ENCODE assay signal across 10 cellular contexts in the genomic region with DNA sequence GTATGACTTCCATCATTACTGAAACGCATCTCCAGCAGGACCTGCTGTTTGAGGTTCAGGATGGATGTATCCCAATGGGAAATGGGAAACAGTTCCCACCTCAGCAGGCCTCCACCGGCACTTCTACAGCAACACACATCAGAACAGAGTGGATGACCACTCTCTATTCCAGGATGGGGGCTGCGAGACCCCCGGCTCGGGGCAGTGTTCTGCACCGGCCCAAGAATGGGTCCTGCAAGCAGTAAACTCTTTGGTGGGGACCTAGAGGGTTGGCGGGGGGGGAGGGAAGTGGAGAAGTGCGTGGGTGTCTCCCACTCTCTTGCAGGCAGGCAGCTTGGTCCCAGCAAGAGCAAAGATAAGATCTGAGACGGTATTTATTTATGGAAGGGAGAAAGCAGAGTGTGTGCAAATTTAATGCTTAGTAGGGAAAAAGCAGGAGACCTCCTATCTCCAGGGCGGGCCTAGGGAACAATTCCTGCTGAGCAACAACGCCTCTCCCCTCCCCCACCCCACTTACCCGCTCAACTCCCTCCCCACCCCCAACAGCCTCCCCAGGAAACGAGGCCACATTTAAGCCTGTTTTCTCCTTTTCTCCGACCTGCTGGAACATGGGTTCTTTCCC. TPM values are rescaled to one million over a fixed set of nuclear protein-coding genes. Genes with fewer than 3 reads are reported as not detected.
A peak's percentile ranks its signal among the peaks of the same experiment; 100 is the strongest.
DNase-seq lines count a peak whose midpoint lies in the region; ATAC-seq and TF ChIP-seq lines count a peak whose summit lies in the region.
"Had no signal": no experiment of that assay in that cellular context is flagged by ENCODE, and none has a peak within 500 bp of the region (broad histone marks: within the 10 kb centered on the region; RNA-seq: fewer than 3 reads in every experiment).

No MANE protein-coding gene starts in this region.

- H3K18ac ChIP-seq in mesenchymal stem cell (ENCODE audit: low read depth in 1 of 2, low read length in 2 of 2): peak overlapping the region; percentile 70 to 82

- ATAC-seq in thoracic aorta (ENCODE audit: insufficient number of reproducible peaks, low FRiP score, low read depth) (no peak), aorta (ENCODE audit: low FRiP score) (no peak), GM18861 (IDR thresholded peaks at IDR 0.05; ENCODE audit: unreplicated experiment) (no peak), HG02610 (IDR thresholded peaks at IDR 0.05; ENCODE audit: unreplicated experiment) (no peak)
- ATAC-seq: activated CD8-positive, alpha-beta memory T cell treated with anti-CD3 and anti-CD28 coated beads, Interleukin-2, amount 10 ng/mL, durations not matched to agents 7 days and 5 days had no signal

- H2BK15ac ChIP-seq in mesenchymal stem cell (ENCODE audit: low read depth, poor library complexity, severe bottlenecking): peak overlapping the region; percentile 93

- WGBS in mesenchymal stem cell: 36% methylated on average over 11 of the region's 14 CpGs
- 68 to 79% methylated on average over 14 of the region's 14 CpGs for WGBS in aorta, 2 donors

- H2AFZ ChIP-seq in mesenchymal stem cell (ENCODE audit: low read depth, low read length): no peak overlapping the region

- peaks cover 30% of the 10 kb centered on the region for H3K36me3 Mint-ChIP-seq in activated CD4-positive, alpha-beta T cell treated with anti-CD3 and anti-CD28 coated beads, Interleukin-2, amount 10 ng/mL, durations not matched to agents 7 days and 5 days (ENCODE audit: low read depth)

- CTCF ChIA-PET in activated CD4-positive, alpha-beta T cell treated with anti-CD3 and anti-CD28 coated beads, Interleukin-2, amount 10 ng/mL, durations not matched to agents 7 days and 5 days (lab: Charles Lee): interaction anchor here (2.0 kb wide), 1 partner anchor 286 kb away, joined by 4 read pairs; no protein-coding TSS in a partner anchor

- no peak overlapping the region for H3K4me2 ChIP-seq in mesenchymal stem cell (ENCODE audit: low read length, poor library complexity, severe bottlenecking)

- peaks cover 52% of the 10 kb centered on the region for H3K4me1 Mint-ChIP-seq in activated CD4-positive, alpha-beta T cell treated with anti-CD3 and anti-CD28 coated beads, Interleukin-2, amount 10 ng/mL, durations not matched to agents 7 days and 5 days

- no peak overlapping the region for H2BK5ac ChIP-seq in mesenchymal stem cell (ENCODE audit: low read depth, low read length, poor library complexity, severe bottlenecking)

- POLR2A ChIA-PET in activated CD4-positive, alpha-beta T cell treated with anti-CD3 and anti-CD28 coated beads, Interleukin-2, amount 10 ng/mL, durations not matched to agents 7 days and 5 days (lab: Charles Lee): no interaction called here

- H3K36me3 ChIP-seq in mesenchymal stem cell (ENCODE audit: control insufficient read depth in 1 of 2, insufficient read depth in 2 of 2, low read depth in 1 of 2, low read length in 2 of 2) (no peaks in the 10 kb centered on the region), thoracic aorta (no peaks in the 10 kb centered on the region), aorta (ENCODE audit: control insufficient read depth in 1 of 2, insufficient read depth in 2 of 2, low read length in 1 of 2) (no peaks in the 10 kb centered on the region)

- no peak for TF ChIP-seq CTCF in thoracic aorta (IDR thresholded peaks at IDR 0.05)

- H4K91ac ChIP-seq in mesenchymal stem cell (ENCODE audit: low read length): peak overlapping the region; percentile 90

- H3K79me1 ChIP-seq in mesenchymal stem cell (replicated peaks; ENCODE audit: low read length, poor library complexity, severe bottlenecking): no peaks in the 10 kb centered on the region

- intact Hi-C loops in aorta (cut with DNase I): no loop called here

- H3K27ac ChIP-seq in caudate nucleus (ENCODE audit: low read depth, low read length): peak overlapping the region; percentile 88
- no peak overlapping the region for H3K27ac ChIP-seq in mesenchymal stem cell (ENCODE audit: low read length, poor library complexity, severe bottlenecking)
- no peak overlapping the region for H3K27ac ChIP-seq in thoracic aorta
- no peak overlapping the region for H3K27ac ChIP-seq in aorta (ENCODE audit: low read depth in 1 of 2, low read length in 2 of 2)

- H3K4me1 ChIP-seq in mesenchymal stem cell (ENCODE audit: control insufficient read depth, insufficient read depth, low read depth, low read length) (peaks cover 32% of the 10 kb centered on the region), thoracic aorta (ENCODE audit: control insufficient read depth in 1 of 2, low read depth in 2 of 2) (peaks cover 0 to 26% of the 10 kb centered on the region in 2 donors), aorta (ENCODE audit: control insufficient read depth in 1 of 2, insufficient read depth in 2 of 2, low read length in 2 of 2) (no peaks in the 10 kb centered on the region)

- peaks cover 10 to 51% of the 10 kb centered on the region in 2 experiments for H3K27me3 ChIP-seq in mesenchymal stem cell (ENCODE audit: control insufficient read depth in 1 of 2, insufficient read depth in 1 of 2, low read length in 2 of 2)
- H3K27me3 ChIP-seq in thoracic aorta (replicated peaks; ENCODE audit: insufficient read depth): no peaks in the 10 kb centered on the region
- no peaks in the 10 kb centered on the region for H3K27me3 ChIP-seq in aorta (ENCODE audit: control insufficient read depth in 1 of 2, insufficient read depth in 2 of 2, low read length in 1 of 2)

- H3K4me3 ChIP-seq in mesenchymal stem cell (ENCODE audit: insufficient read depth in 1 of 2, low read depth in 1 of 2, low read length in 2 of 2): peak overlapping the region in 1 of 2 experiments; percentile 90
- peak overlapping the region; percentile 85 for H3K4me3 ChIP-seq in thoracic aorta
- H3K4me3 ChIP-seq in aorta (ENCODE audit: low read length in 2 of 2): no peak overlapping the region

- no peaks in the 10 kb centered on the region for H3K9me3 ChIP-seq in mesenchymal stem cell (ENCODE audit: control insufficient read depth, low read length)
- no peaks in the 10 kb centered on the region for H3K9me3 ChIP-seq in thoracic aorta
- H3K9me3 ChIP-seq in aorta (ENCODE audit: control insufficient read depth, low read length): no peaks in the 10 kb centered on the region

- no peak overlapping the region for H3K23ac ChIP-seq in mesenchymal stem cell (ENCODE audit: low read length in 2 of 2)

- H3K4me3 Mint-ChIP-seq in activated CD4-positive, alpha-beta T cell treated with anti-CD3 and anti-CD28 coated beads, Interleukin-2, amount 10 ng/mL, durations not matched to agents 7 days and 5 days: peak overlapping the region; percentile 80

- peak overlapping the region; percentile 92 for H3K9ac ChIP-seq in mesenchymal stem cell (ENCODE audit: low read length)

- H3K27ac Mint-ChIP-seq in activated CD4-positive, alpha-beta T cell treated with anti-CD3 and anti-CD28 coated beads, Interleukin-2, amount 10 ng/mL, durations not matched to agents 7 days and 5 days: no peak overlapping the region
- H3K27ac Mint-ChIP-seq: activated CD8-positive, alpha-beta memory T cell treated with anti-CD3 and anti-CD28 coated beads, Interleukin-2, amount 10 ng/mL, durations not matched to agents 7 days and 5 days had no signal

- peak overlapping the region in 1 of 2 experiments; percentile 93 for H3K4ac ChIP-seq in mesenchymal stem cell (ENCODE audit: low read depth in 1 of 2, low read length in 2 of 2)

- H4K8ac ChIP-seq in mesenchymal stem cell (ENCODE audit: low read length): peak overlapping the region; percentile 90

- no peaks in the 10 kb centered on the region for H3K9me3 Mint-ChIP-seq in activated CD4-positive, alpha-beta T cell treated with anti-CD3 and anti-CD28 coated beads, Interleukin-2, amount 10 ng/mL, durations not matched to agents 7 days and 5 days

- H3K14ac ChIP-seq in mesenchymal stem cell (ENCODE audit: low read length in 2 of 2): no peak overlapping the region

- H2BK120ac ChIP-seq in mesenchymal stem cell (ENCODE audit: low read depth, low read length): peak overlapping the region; percentile 43

- no peak for DNase-seq in activated CD4-positive, alpha-beta T cell treated with anti-CD3 and anti-CD28 coated beads, Interleukin-2, amount 10 ng/mL, durations not matched to agents 7 days and 5 days
- DNase-seq in activated CD4-positive, alpha-beta T cell treated with anti-CD3 and anti-CD28 coated beads for 48 hours: no peak
- DNase-seq in caudate nucleus (lab: John Stamatoyannopoulos, UW): no peak
- peak; percentile 33 for DNase-seq in mesenchymal stem cell
- DNase-seq in thoracic aorta (ENCODE audit: low spot score): no peak
- DNase-seq in aorta: no peak
- DNase-seq: activated CD8-positive, alpha-beta memory T cell treated with anti-CD3 and anti-CD28 coated beads, Interleukin-2, amount 10 ng/mL, durations not matched to agents 7 days and 5 days; foreskin fibroblast had no signal

- peak overlapping the region; percentile 40 to 75 for H2BK12ac ChIP-seq in mesenchymal stem cell (ENCODE audit: low read length in 2 of 2)

- H2AK5ac ChIP-seq in mesenchymal stem cell (ENCODE audit: low read length, severe bottlenecking): no peak overlapping the region

- peaks cover 6% of the 10 kb centered on the region for H3K27me3 Mint-ChIP-seq in activated CD4-positive, alpha-beta T cell treated with anti-CD3 and anti-CD28 coated beads, Interleukin-2, amount 10 ng/mL, durations not matched to agents 7 days and 5 days

RNA-seq across cellular contexts. Expression of a gene that starts 4.0 kb away (rescaled TPM):
- total RNA-seq in activated CD4-positive, alpha-beta T cell treated with anti-CD3 and anti-CD28 coated beads, Interleukin-2, amount 10 ng/mL, durations not matched to agents 7 days and 5 days: 10 to 100 TPM; 31.9 to 32.3 TPM
- polyA plus RNA-seq in mesenchymal stem cell (2013, experiment 1 of 2): 2.2 TPM
- polyA plus RNA-seq in mesenchymal stem cell (2013, experiment 2 of 2): 2.2 TPM
- total RNA-seq in thoracic aorta (1 to 10 TPM; 8.5 to 9.0 TPM), aorta (10 to 100 TPM in 1 of 2 donors, 1 to 10 TPM in 1; 9.2 to 20.3 TPM)
- polyA plus RNA-seq in aorta: 1 to 10 TPM in 1 of 2 donors, under 1 TPM in 1; 0.36 to 1.1 TPM
